ENCODE assay signal across 14 cellular contexts in the genomic region with DNA sequence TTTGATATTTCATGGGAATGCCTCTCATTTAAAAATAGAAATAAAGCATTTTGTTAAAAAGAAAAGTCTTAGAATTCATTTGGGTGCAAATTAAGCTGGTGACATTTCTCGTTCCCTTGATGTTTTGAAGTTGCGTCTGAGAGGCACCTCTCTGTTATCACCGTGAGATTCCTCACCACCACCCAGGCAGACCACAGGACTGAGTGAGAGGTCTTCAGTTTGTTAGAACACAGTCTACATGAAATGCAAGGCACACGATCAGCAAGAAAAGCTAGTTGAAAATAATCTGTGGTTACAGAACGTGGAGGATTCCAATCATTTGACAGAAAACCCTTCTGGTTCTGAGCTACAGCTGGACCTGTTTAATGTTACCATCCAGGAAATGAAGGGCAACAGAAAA.
DNase-seq lines count a peak whose midpoint lies in the region; ATAC-seq and TF ChIP-seq lines count a peak whose summit lies in the region.
"Had no signal": no experiment of that assay in that cellular context is flagged by ENCODE, and none has a peak within 500 bp of the region (broad histone marks: within the 10 kb centered on the region; RNA-seq: fewer than 3 reads in every experiment).

No MANE protein-coding gene starts in this region.

- no peak overlapping the region for H3K4me2 ChIP-seq in smooth muscle cell

- peaks cover 5% of the 10 kb centered on the region for H3K4me1 ChIP-seq in smooth muscle cell (ENCODE audit: low read depth)

- H3K27me3 ChIP-seq in smooth muscle cell (ENCODE audit: low read depth): no peaks in the 10 kb centered on the region

- peak overlapping the region; percentile 16 for H2AFZ ChIP-seq in smooth muscle cell (ENCODE audit: low read depth)

- TF ChIP-seq CTCF in smooth muscle cell (IDR thresholded peaks at IDR 0.05; ENCODE audit: borderline replicate concordance, insufficient read depth, poor library complexity, severe bottlenecking): no peak

- peak overlapping the region; percentile 55 for H3K4me3 Mint-ChIP-seq in activated naive CD4-positive, alpha-beta T cell treated with anti-CD3 and anti-CD28 coated beads, Interleukin-2, amount 50 U/mL, for 24 hours
- no peak overlapping the region for H3K4me3 Mint-ChIP-seq in activated naive CD4-positive, alpha-beta T cell treated with anti-CD3 and anti-CD28 coated beads, Interleukin-2, amount 10 ng/mL, durations not matched to agents 7 days and 5 days
- H3K4me3 Mint-ChIP-seq in central memory CD8-positive, alpha-beta T cell: peak overlapping the region; percentile 14
- no peak overlapping the region for H3K4me3 Mint-ChIP-seq in activated CD4-positive, alpha-beta memory T cell treated with anti-CD3 and anti-CD28 coated beads, Interleukin-2, amount 10 ng/mL, durations not matched to agents 7 days and 5 days

- H3K27me3 Mint-ChIP-seq in activated naive CD4-positive, alpha-beta T cell treated with anti-CD3 and anti-CD28 coated beads, Interleukin-2, amount 50 U/mL, for 24 hours: no peaks in the 10 kb centered on the region
- H3K27me3 Mint-ChIP-seq in activated naive CD4-positive, alpha-beta T cell treated with anti-CD3 and anti-CD28 coated beads, Interleukin-2, amount 10 ng/mL, durations not matched to agents 7 days and 5 days: no peaks in the 10 kb centered on the region
- H3K27me3 Mint-ChIP-seq in central memory CD8-positive, alpha-beta T cell: no peaks in the 10 kb centered on the region
- peaks cover 2% of the 10 kb centered on the region for H3K27me3 Mint-ChIP-seq in activated CD4-positive, alpha-beta memory T cell treated with anti-CD3 and anti-CD28 coated beads, Interleukin-2, amount 10 ng/mL, durations not matched to agents 7 days and 5 days

- H3K9me3 ChIP-seq in KOPT-K1 (ENCODE audit: insufficient read depth, low read length, poor library complexity, severe bottlenecking): no peaks in the 10 kb centered on the region
- no peaks in the 10 kb centered on the region for H3K9me3 ChIP-seq in smooth muscle cell (replicated peaks; ENCODE audit: low read depth)

- no peaks in the 10 kb centered on the region for H3K9me3 Mint-ChIP-seq in activated naive CD4-positive, alpha-beta T cell treated with anti-CD3 and anti-CD28 coated beads, Interleukin-2, amount 50 U/mL, for 24 hours
- no peaks in the 10 kb centered on the region for H3K9me3 Mint-ChIP-seq in activated naive CD4-positive, alpha-beta T cell treated with anti-CD3 and anti-CD28 coated beads, Interleukin-2, amount 10 ng/mL, durations not matched to agents 7 days and 5 days
- H3K9me3 Mint-ChIP-seq in central memory CD8-positive, alpha-beta T cell: no peaks in the 10 kb centered on the region
- no peaks in the 10 kb centered on the region for H3K9me3 Mint-ChIP-seq in activated CD4-positive, alpha-beta memory T cell treated with anti-CD3 and anti-CD28 coated beads, Interleukin-2, amount 10 ng/mL, durations not matched to agents 7 days and 5 days

- CTCF ChIA-PET in activated naive CD4-positive, alpha-beta T cell treated with anti-CD3 and anti-CD28 coated beads, Interleukin-2, amount 10 ng/mL, durations not matched to agents 7 days and 5 days (lab: Charles Lee): no interaction called here
- CTCF ChIA-PET in activated CD4-positive, alpha-beta memory T cell treated with anti-CD3 and anti-CD28 coated beads, Interleukin-2, amount 10 ng/mL, durations not matched to agents 7 days and 5 days (lab: Charles Lee): interaction anchor here (0.6 kb wide), 1 partner anchor 332 kb away, joined by 3 read pairs; no protein-coding TSS in a partner anchor

- H3K79me2 ChIP-seq in smooth muscle cell (ENCODE audit: low read depth): no peaks in the 10 kb centered on the region

- H3K27ac Mint-ChIP-seq in activated naive CD4-positive, alpha-beta T cell treated with anti-CD3 and anti-CD28 coated beads, Interleukin-2, amount 50 U/mL, for 24 hours: peak overlapping the region; percentile 86
- no peak overlapping the region for H3K27ac Mint-ChIP-seq in activated naive CD4-positive, alpha-beta T cell treated with anti-CD3 and anti-CD28 coated beads, Interleukin-2, amount 10 ng/mL, durations not matched to agents 7 days and 5 days
- peak overlapping the region; percentile 58 for H3K27ac Mint-ChIP-seq in central memory CD8-positive, alpha-beta T cell (ENCODE audit: low read depth)
- H3K27ac Mint-ChIP-seq in activated CD4-positive, alpha-beta memory T cell treated with anti-CD3 and anti-CD28 coated beads, Interleukin-2, amount 10 ng/mL, durations not matched to agents 7 days and 5 days: no peak overlapping the region

- no peaks in the 10 kb centered on the region for H3K36me3 Mint-ChIP-seq in activated naive CD4-positive, alpha-beta T cell treated with anti-CD3 and anti-CD28 coated beads, Interleukin-2, amount 50 U/mL, for 24 hours
- peaks cover 7% of the 10 kb centered on the region for H3K36me3 Mint-ChIP-seq in activated naive CD4-positive, alpha-beta T cell treated with anti-CD3 and anti-CD28 coated beads, Interleukin-2, amount 10 ng/mL, durations not matched to agents 7 days and 5 days
- no peaks in the 10 kb centered on the region for H3K36me3 Mint-ChIP-seq in central memory CD8-positive, alpha-beta T cell (ENCODE audit: insufficient read depth)
- H3K36me3 Mint-ChIP-seq in activated CD4-positive, alpha-beta memory T cell treated with anti-CD3 and anti-CD28 coated beads, Interleukin-2, amount 10 ng/mL, durations not matched to agents 7 days and 5 days (ENCODE audit: low read depth): no peaks in the 10 kb centered on the region

- no peak for ATAC-seq in central memory CD8-positive, alpha-beta T cell (replicated peaks; ENCODE audit: extremely low read depth, poor library complexity, severe bottlenecking)
- no peak for ATAC-seq in GM21367 (IDR thresholded peaks at IDR 0.05; ENCODE audit: unreplicated experiment)
- ATAC-seq: Right ventricle myocardium inferior had no signal

- H3K27ac ChIP-seq in KOPT-K1 (ENCODE audit: low read depth, low read length, poor library complexity, severe bottlenecking) (peak overlapping the region; percentile 61), smooth muscle cell (ENCODE audit: low read depth) (no peak overlapping the region)
- H3K27ac ChIP-seq: C4-2B had no signal

- H3F3A ChIP-seq in smooth muscle cell (ENCODE audit: low read depth): no peaks in the 10 kb centered on the region

- H3K9ac ChIP-seq in smooth muscle cell (ENCODE audit: low read depth): no peak overlapping the region

- H4K20me1 ChIP-seq in smooth muscle cell (ENCODE audit: low read depth): no peaks in the 10 kb centered on the region

- no peak for DNase-seq in activated naive CD4-positive, alpha-beta T cell treated with anti-CD3 and anti-CD28 coated beads, Interleukin-2, amount 10 ng/mL, durations not matched to agents 7 days and 5 days
- no peak for DNase-seq in central memory CD8-positive, alpha-beta T cell (ENCODE audit: low spot score in 2 of 2)
- DNase-seq in smooth muscle cell (lab: John Stamatoyannopoulos, UW; ENCODE audit: unreplicated experiment): no peak
- DNase-seq in activated CD4-positive, alpha-beta memory T cell treated with anti-CD3 and anti-CD28 coated beads, Interleukin-2, amount 10 ng/mL, durations not matched to agents 7 days and 5 days: no peak
- DNase-seq in activated CD4-positive, CD25-positive, alpha-beta regulatory T cell (lab: John Stamatoyannopoulos, UW): no peak
- DNase-seq: Kasumi-1, MM.1S, NCI-H1092 treated with DMSO at 0.1 percent for 48 hours, NCI-H510A treated with DMSO at 0.1 percent for 48 hours had no signal

- H3K36me3 ChIP-seq in KOPT-K1 (ENCODE audit: insufficient read depth, low read length): no peaks in the 10 kb centered on the region
- no peaks in the 10 kb centered on the region for H3K36me3 ChIP-seq in smooth muscle cell (ENCODE audit: low read depth)

- H3K4me1 Mint-ChIP-seq in activated naive CD4-positive, alpha-beta T cell treated with anti-CD3 and anti-CD28 coated beads, Interleukin-2, amount 50 U/mL, for 24 hours: peaks cover 55% of the 10 kb centered on the region
- H3K4me1 Mint-ChIP-seq in activated naive CD4-positive, alpha-beta T cell treated with anti-CD3 and anti-CD28 coated beads, Interleukin-2, amount 10 ng/mL, durations not matched to agents 7 days and 5 days: peaks cover 33% of the 10 kb centered on the region
- peaks cover 28% of the 10 kb centered on the region for H3K4me1 Mint-ChIP-seq in central memory CD8-positive, alpha-beta T cell
- peaks cover 5% of the 10 kb centered on the region for H3K4me1 Mint-ChIP-seq in activated CD4-positive, alpha-beta memory T cell treated with anti-CD3 and anti-CD28 coated beads, Interleukin-2, amount 10 ng/mL, durations not matched to agents 7 days and 5 days

- H3K4me3 ChIP-seq in smooth muscle cell: no peak overlapping the region

- POLR2A ChIA-PET in activated CD4-positive, alpha-beta memory T cell treated with anti-CD3 and anti-CD28 coated beads, Interleukin-2, amount 10 ng/mL, durations not matched to agents 7 days and 5 days (lab: Charles Lee): no interaction called here

- 31% methylated on average over 5 of the region's 5 CpGs for WGBS in smooth muscle cell (ENCODE audit: low lambda C conversion rate)

Comparison
In these comparisons a context has a peak if more than half of its experiments do, and no peak if none do; other contexts are left out.
1. H3K27ac Mint-ChIP-seq: peak in activated naive CD4-positive, alpha-beta T cell treated with anti-CD3 and anti-CD28 coated beads, Interleukin-2, amount 50 U/mL, for 24 hours (single experiment) and central memory CD8-positive, alpha-beta T cell (single experiment); none in activated naive CD4-positive, alpha-beta T cell treated with anti-CD3 and anti-CD28 coated beads, Interleukin-2, amount 10 ng/mL, durations not matched to agents 7 days and 5 days (single experiment) and activated CD4-positive, alpha-beta memory T cell treated with anti-CD3 and anti-CD28 coated beads, Interleukin-2, amount 10 ng/mL, durations not matched to agents 7 days and 5 days (single experiment).
2. H3K4me3 Mint-ChIP-seq: peak in activated naive CD4-positive, alpha-beta T cell treated with anti-CD3 and anti-CD28 coated beads, Interleukin-2, amount 50 U/mL, for 24 hours (single experiment) and central memory CD8-positive, alpha-beta T cell (single experiment); none in activated naive CD4-positive, alpha-beta T cell treated with anti-CD3 and anti-CD28 coated beads, Interleukin-2, amount 10 ng/mL, durations not matched to agents 7 days and 5 days (single experiment) and activated CD4-positive, alpha-beta memory T cell treated with anti-CD3 and anti-CD28 coated beads, Interleukin-2, amount 10 ng/mL, durations not matched to agents 7 days and 5 days (single experiment).